1 cellular context compared by ENCODE assay signal in genomic region chr4:167219090-167219489, GRCh38.
TF ChIP-seq lines count a peak whose summit lies in the region.

No MANE protein-coding gene starts in this region.

TF ChIP-seq in GM23338, 12 proteins besides CTCF, POLR2A, EP300 and RAD21 (continued from another document):
- TF ChIP-seq ZNF114 (CRISPR knock-in tag; IDR thresholded peaks at IDR 0.05) = no peak
- TF ChIP-seq STAT1 (IDR thresholded peaks at IDR 0.05; ENCODE audit: unreplicated experiment) = no peak
- no peak for TF ChIP-seq ZNF331 (CRISPR knock-in tag; IDR thresholded peaks at IDR 0.05; ENCODE audit: low read depth)
- TF ChIP-seq NANOG (IDR thresholded peaks at IDR 0.05; ENCODE audit: borderline replicate concordance) = no peak
